ENCODE assay signal across 10 cellular contexts in the genomic region with DNA sequence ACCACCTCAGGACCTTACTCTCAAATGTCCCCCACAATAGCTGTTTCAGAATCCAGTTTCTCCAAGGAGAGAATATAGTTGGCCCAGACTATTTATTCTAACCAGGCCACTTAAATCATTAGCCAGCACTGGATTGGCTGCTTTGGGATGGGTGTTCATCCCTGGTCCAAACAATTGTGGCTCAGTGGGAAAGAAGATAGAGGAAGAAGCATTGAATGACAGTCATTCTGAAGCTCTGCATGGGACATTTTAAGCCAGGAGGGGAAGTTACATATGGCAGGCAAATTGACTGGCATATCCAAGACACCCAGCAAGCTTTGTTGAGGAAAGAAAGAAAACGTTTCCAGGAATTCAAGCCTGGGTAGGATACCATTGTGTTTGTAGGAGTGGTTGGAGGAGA. TPM values are rescaled to one million over a fixed set of nuclear protein-coding genes. Genes with fewer than 3 reads are reported as not detected.
"Had no signal": no experiment of that assay in that cellular context is flagged by ENCODE, and none has a peak within 500 bp of the region (broad histone marks: within the 10 kb centered on the region; RNA-seq: fewer than 3 reads in every experiment).

No MANE protein-coding gene starts in this region.

- ATAC-seq: HepG2 had no signal

- H3K36me3 Mint-ChIP-seq: IgD-negative memory B cell had no signal

- H3K9me3 Mint-ChIP-seq: H9, IgD-negative memory B cell had no signal

- H3K4me1 Mint-ChIP-seq: IgD-negative memory B cell had no signal

- H3K9ac ChIP-seq: KMS-11 had no signal

- H3K4me2 ChIP-seq: KMS-11 had no signal

- H3K27ac Mint-ChIP-seq: IgD-negative memory B cell had no signal

- H3K4me3 Mint-ChIP-seq: H9, IgD-negative memory B cell had no signal

- H3K27ac ChIP-seq: HL-60, KMS-11 had no signal

- DNase-seq: GOT3, H9, HCEC 1CT, Karpas-422, KBM-7 had no signal

RNA-seq across cellular contexts. Expression of a gene that starts 5.6 kb away (rescaled TPM):
- total RNA-seq: HepG2, HT1080 had no signal
- polyA plus RNA-seq: HepG2, IgD-negative memory B cell had no signal
